23 cellular contexts compared by ENCODE assay signal in genomic region chr15:34297059-34297458, GRCh38. TPM values are rescaled to one million over a fixed set of nuclear protein-coding genes. Genes with fewer than 3 reads are reported as not detected.
A peak's percentile ranks its signal among the peaks of the same experiment; 100 is the strongest.
DNase-seq lines count a peak whose midpoint lies in the region; ATAC-seq and TF ChIP-seq lines count a peak whose summit lies in the region.
"Had no signal": no experiment of that assay in that cellular context is flagged by ENCODE, and none has a peak within 500 bp of the region (broad histone marks: within the 10 kb centered on the region; RNA-seq: fewer than 3 reads in every experiment).

No MANE protein-coding gene starts in this region.

- WGBS in heart right ventricle, 2 donors = 4 to 8% methylated on average over 1 of the region's 1 CpG
- 8% methylated on average over 1 of the region's 1 CpG for WGBS in right cardiac atrium

- H3K9me3 ChIP-seq in heart right ventricle (no peaks in the 10 kb centered on the region), right cardiac atrium (ENCODE audit: control insufficient read depth, low read length) (no peaks in the 10 kb centered on the region), muscle layer of duodenum (ENCODE audit: control insufficient read depth in 1 of 2, low read length in 2 of 2) (no peaks in the 10 kb centered on the region), OCI-LY7 (ENCODE audit: low read length) (no peaks in the 10 kb centered on the region)
- H3K9me3 ChIP-seq: esophagus muscularis mucosa had no signal

- POLR2A ChIA-PET in OCI-LY7 (lab: Charles Lee) = interaction anchor here (1.2 kb wide), 1 partner anchor 31 kb away, joined by 5 read pairs; no protein-coding TSS in a partner anchor

- H3K27ac ChIP-seq in heart right ventricle (peak overlapping the region in 9 of 10 donors; percentile 21 to 76 (median 61)), right cardiac atrium (ENCODE audit: low read length) (no peak overlapping the region), muscle layer of duodenum (ENCODE audit: low read length) (peak overlapping the region; percentile 50), OCI-LY7 (ENCODE audit: low read depth, low read length, poor library complexity, severe bottlenecking) (no peak overlapping the region)
- H3K27ac ChIP-seq: parathyroid adenoma, VCaP had no signal

- CTCF ChIA-PET in OCI-LY7 (lab: Charles Lee; ENCODE audit: unreplicated experiment) = no interaction called here

- DNase-seq in heart right ventricle (no peak), right cardiac atrium (no peak), astrocyte of the spinal cord (ENCODE audit: low read depth, low spot score) (peak; percentile 15), OCI-LY7 (ENCODE audit: low spot score) (no peak), erythroblast (lab: John Stamatoyannopoulos, UW) (no peak), pons (ENCODE audit: low spot score) (no peak), left colon (no peak)
- DNase-seq: activated CD4-positive, alpha-beta memory T cell treated with anti-CD3 and anti-CD28 coated beads, Interleukin-2, amount 10 ng/mL, durations not matched to agents 7 days and 5 days; anterior cingulate cortex; GF-D8; NCI-H1092; NCI-H2107; NCI-H774; RPMI8226; stimulated activated naive CD8-positive, alpha-beta T cell treated with anti-CD3 and anti-CD28 coated beads, Interleukin-15, Interleukin-2, amounts not matched to agents 100 U/mL and 50 U/mL, for 24 hours; T-helper 1 cell had no signal

- no peaks in the 10 kb centered on the region for H4K20me1 ChIP-seq in OCI-LY7 (ENCODE audit: insufficient read depth, low read length)

- H3K79me2 ChIP-seq in OCI-LY7 (ENCODE audit: insufficient read depth, low read depth, low read length) = no peaks in the 10 kb centered on the region
- H3K79me2 ChIP-seq: parathyroid adenoma had no signal

- BruUV-seq in OCI-LY7 (replicated peaks; lab: Mats Ljungman, UMichigan) = no TSS peak

- TF ChIP-seq POLR2A in erythroblast (IDR thresholded peaks at IDR 0.05; ENCODE audit: low read length) = no peak

- no peak overlapping the region for H3K4me2 ChIP-seq in OCI-LY7 (ENCODE audit: low read length)

- intact Hi-C loops in heart right ventricle (cut with DNase I) (no loop called here), right cardiac atrium (cut with DNase I) (no loop called here), OCI-LY7 (cut with micrococcal nuclease; ENCODE audit: unreplicated experiment) (no loop called here), left colon (cut with DNase I, micrococcal nuclease) (no loop called here)

- in situ Hi-C loops in astrocyte of the spinal cord (cut with HindIII; ENCODE audit: low sequenced_read_pairs) = no loop called here

- H2AFZ ChIP-seq in OCI-LY7 (ENCODE audit: low read length) = no peak overlapping the region
- H2AFZ ChIP-seq: parathyroid adenoma had no signal

- H3K36me3 ChIP-seq in heart right ventricle = peaks cover 0 to 5% (median 0%) of the 10 kb centered on the region in 9 donors
- no peaks in the 10 kb centered on the region for H3K36me3 ChIP-seq in muscle layer of duodenum (ENCODE audit: control insufficient read depth in 1 of 2, insufficient read depth in 2 of 2, low read length in 2 of 2)
- no peaks in the 10 kb centered on the region for H3K36me3 ChIP-seq in OCI-LY7 (ENCODE audit: insufficient read depth, low read length)

- H3K27me3 ChIP-seq in heart right ventricle (no peaks in the 10 kb centered on the region), right cardiac atrium (ENCODE audit: control insufficient read depth, insufficient read depth) (no peaks in the 10 kb centered on the region), muscle layer of duodenum (ENCODE audit: low read depth, low read length) (no peaks in the 10 kb centered on the region)
- H3K27me3 ChIP-seq: esophagus muscularis mucosa had no signal

- ATAC-seq in heart right ventricle (peak in 4 of 8 donors; percentile 56 to 87 (median 66)), right cardiac atrium (no peak), left colon (no peak)
- ATAC-seq: K562; stimulated activated naive CD8-positive, alpha-beta T cell treated with anti-CD3 and anti-CD28 coated beads, Interleukin-15, Interleukin-2, amounts not matched to agents 100 U/mL and 50 U/mL, for 24 hours had no signal

- H3K9me2 ChIP-seq in OCI-LY7 (ENCODE audit: insufficient read depth, low read length) = no peaks in the 10 kb centered on the region

- TF ChIP-seq CTCF in heart right ventricle (IDR thresholded peaks at IDR 0.05) (no peak), astrocyte of the spinal cord (IDR thresholded peaks at IDR 0.05; ENCODE audit: low read depth, low read length) (no peak), OCI-LY7 (conservative IDR thresholded peaks at IDR 0.05; ENCODE audit: low read length) (no peak)

- H3K4me1 ChIP-seq in heart right ventricle (peaks cover 0 to 36% (median 19%) of the 10 kb centered on the region in 9 donors), right cardiac atrium (ENCODE audit: control insufficient read depth, insufficient read depth, low read length) (peaks cover 2% of the 10 kb centered on the region), muscle layer of duodenum (ENCODE audit: control insufficient read depth in 1 of 2, insufficient read depth in 2 of 2, low read length in 2 of 2) (peaks cover 0 to 4% of the 10 kb centered on the region in 2 donors), OCI-LY7 (ENCODE audit: insufficient read depth, low read length, poor library complexity, severe bottlenecking) (no peaks in the 10 kb centered on the region)
- H3K4me1 ChIP-seq: parathyroid adenoma had no signal

- H3K4me3 ChIP-seq in heart right ventricle (peak overlapping the region in 1 of 10 donors; percentile 11), right cardiac atrium (ENCODE audit: low read length) (no peak overlapping the region), astrocyte of the spinal cord (ENCODE audit: low read depth, low read length) (no peak overlapping the region), muscle layer of duodenum (ENCODE audit: low read depth in 1 of 2, low read length in 2 of 2) (no peak overlapping the region), OCI-LY7 (ENCODE audit: low read depth, low read length, poor library complexity, severe bottlenecking) (no peak overlapping the region)
- H3K4me3 ChIP-seq: esophagus muscularis mucosa, K562 had no signal

RNA-seq across cellular contexts. Expression of gene SLC12A6, which starts 40.5 kb away (rescaled TPM):
- total RNA-seq in heart right ventricle = 10 to 100 TPM; 20.0 to 33.6 (median 26.0) TPM
- 1 to 10 TPM; 3.4 to 8.7 TPM for polyA plus RNA-seq in heart right ventricle
- 10 to 100 TPM; 15.3 to 21.2 (median 17.5) TPM for total RNA-seq in right cardiac atrium
- 8.1 TPM for polyA plus RNA-seq in right cardiac atrium
- total RNA-seq in OCI-LY7 (2014; rRNA removed; shearing (Covaris generic)) = 8.9 and 11.5 TPM in 2 replicates
- total RNA-seq in OCI-LY7 (2022) = 14.9 and 16.1 TPM in 2 replicates
- total RNA-seq in left colon = 10 to 100 TPM; 13.9 to 19.2 TPM

RNA-seq across cellular contexts. Expression of gene NOP10, which starts 45.9 kb away (rescaled TPM):
- total RNA-seq in heart right ventricle (100 to 1,000 TPM in 9 of 10 donors, 10 to 100 TPM in 1; 92.3 to 159 (median 119) TPM), right cardiac atrium (100 to 1,000 TPM in 3 of 4 donors, 10 to 100 TPM in 1; 87.2 to 122 (median 106) TPM), OCI-LY7 (2022) (125 and 130 TPM in 2 replicates), left colon (100 to 1,000 TPM; 139 to 142 TPM)
- polyA plus RNA-seq in heart right ventricle (100 to 1,000 TPM; 101 to 410 TPM), right cardiac atrium (206 TPM)
- total RNA-seq in OCI-LY7 (2014; rRNA removed; shearing (Covaris generic)) = 115 and 191 TPM in 2 replicates

RNA-seq across cellular contexts. Expression of gene NUTM1, which starts 46.1 kb away (rescaled TPM):
- total RNA-seq in heart right ventricle = not detected
- polyA plus RNA-seq in heart right ventricle = under 1 TPM in 1 of 2 donors, not detected in 1; under 0.01 TPM
- not detected for total RNA-seq in right cardiac atrium
- polyA plus RNA-seq in right cardiac atrium = not detected
- not detected in 2 replicates for total RNA-seq in OCI-LY7 (2014; rRNA removed; shearing (Covaris generic))
- not detected in 2 replicates for total RNA-seq in OCI-LY7 (2022)
- total RNA-seq in left colon = not detected
- total RNA-seq: activated CD4-positive, alpha-beta memory T cell treated with anti-CD3 and anti-CD28 coated beads, Interleukin-2, amount 10 ng/mL, durations not matched to agents 7 days and 5 days; esophagus muscularis mucosa; mononuclear cell; urinary bladder had no signal

Comparison
In these comparisons a context has a peak if more than half of its experiments do, and no peak if none do; other contexts are left out.
1. H3K27ac ChIP-seq: peak in heart right ventricle (9 of 10) and muscle layer of duodenum (single experiment); none in right cardiac atrium (single experiment) and OCI-LY7 (single experiment).